ENCODE assay signal across 2 cellular contexts in genomic region chr10:75401569-75402485, GRCh38.
TF ChIP-seq lines count a peak whose summit lies in the region.

A gene with protein sequence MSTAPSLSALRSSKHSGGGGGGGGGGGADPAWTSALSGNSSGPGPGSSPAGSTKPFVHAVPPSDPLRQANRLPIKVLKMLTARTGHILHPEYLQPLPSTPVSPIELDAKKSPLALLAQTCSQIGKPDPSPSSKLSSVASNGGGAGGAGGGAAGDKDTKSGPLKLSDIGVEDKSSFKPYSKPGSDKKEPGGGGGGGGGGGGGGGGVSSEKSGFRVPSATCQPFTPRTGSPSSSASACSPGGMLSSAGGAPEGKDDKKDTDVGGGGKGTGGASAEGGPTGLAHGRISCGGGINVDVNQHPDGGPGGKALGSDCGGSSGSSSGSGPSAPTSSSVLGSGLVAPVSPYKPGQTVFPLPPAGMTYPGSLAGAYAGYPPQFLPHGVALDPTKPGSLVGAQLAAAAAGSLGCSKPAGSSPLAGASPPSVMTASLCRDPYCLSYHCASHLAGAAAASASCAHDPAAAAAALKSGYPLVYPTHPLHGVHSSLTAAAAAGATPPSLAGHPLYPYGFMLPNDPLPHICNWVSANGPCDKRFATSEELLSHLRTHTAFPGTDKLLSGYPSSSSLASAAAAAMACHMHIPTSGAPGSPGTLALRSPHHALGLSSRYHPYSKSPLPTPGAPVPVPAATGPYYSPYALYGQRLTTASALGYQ (minus strand): TSS chr10:75401764. CDS start chr10:75401419, 345 bp downstream.

TF ChIP-seq in HCT116, 20 proteins besides CTCF, POLR2A, EP300 and RAD21 (continued from another document):
- peak; percentile 99 for TF ChIP-seq TCF7L2 (IDR thresholded peaks at IDR 0.05; ENCODE audit: borderline replicate concordance, extremely low read depth, insufficient read depth, insufficient read length)
- TF ChIP-seq EZH2phosphoT487 (IDR thresholded peaks at IDR 0.05; ENCODE audit: borderline replicate concordance): no peak
- no peak for TF ChIP-seq CEBPB (IDR thresholded peaks at IDR 0.05; ENCODE audit: low read depth)
- TF ChIP-seq FOSL1 (IDR thresholded peaks at IDR 0.05; ENCODE audit: low read depth): no peak
- no peak for TF ChIP-seq SIN3A (IDR thresholded peaks at IDR 0.05; ENCODE audit: low read depth)
- no peak for TF ChIP-seq ELF1 (IDR thresholded peaks at IDR 0.05; ENCODE audit: borderline replicate concordance, low read depth)
- peak; percentile 13 for TF ChIP-seq YY1 (IDR thresholded peaks at IDR 0.05; ENCODE audit: extremely low read depth, insufficient replicate concordance, low read depth, low read length)
- peak; percentile 99 for TF ChIP-seq POLR2AphosphoS5 (IDR thresholded peaks at IDR 0.05; ENCODE audit: low read depth, low read length)
- no peak for TF ChIP-seq SP1 (IDR thresholded peaks at IDR 0.05; ENCODE audit: low read depth)
- TF ChIP-seq ZBTB33 (IDR thresholded peaks at IDR 0.05; ENCODE audit: extremely low read depth, insufficient replicate concordance, low read length): no peak

TF ChIP-seq in SK-N-SH, 30 proteins besides CTCF, POLR2A, EP300 and RAD21 (continued from another document):
- TF ChIP-seq, protein P1, sequence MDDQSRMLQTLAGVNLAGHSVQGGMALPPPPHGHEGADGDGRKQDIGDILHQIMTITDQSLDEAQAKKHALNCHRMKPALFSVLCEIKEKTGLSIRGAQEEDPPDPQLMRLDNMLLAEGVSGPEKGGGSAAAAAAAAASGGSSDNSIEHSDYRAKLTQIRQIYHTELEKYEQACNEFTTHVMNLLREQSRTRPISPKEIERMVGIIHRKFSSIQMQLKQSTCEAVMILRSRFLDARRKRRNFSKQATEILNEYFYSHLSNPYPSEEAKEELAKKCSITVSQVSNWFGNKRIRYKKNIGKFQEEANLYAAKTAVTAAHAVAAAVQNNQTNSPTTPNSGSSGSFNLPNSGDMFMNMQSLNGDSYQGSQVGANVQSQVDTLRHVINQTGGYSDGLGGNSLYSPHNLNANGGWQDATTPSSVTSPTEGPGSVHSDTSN (IDR thresholded peaks at IDR 0.05): peak; percentile 48; the same call in 1 of the 2 replicates
- no peak for TF ChIP-seq RCOR1 (IDR thresholded peaks at IDR 0.05; ENCODE audit: low read length)
- TF ChIP-seq GABPA (IDR thresholded peaks at IDR 0.05; ENCODE audit: low read depth): peak; percentile 62
- TF ChIP-seq SIN3A (IDR thresholded peaks at IDR 0.05; ENCODE audit: borderline replicate concordance, low read depth, low read length): peak; percentile 91; the same call in 1 of the 2 replicates
- TF ChIP-seq NFIC (IDR thresholded peaks at IDR 0.05; ENCODE audit: borderline replicate concordance): no peak
- TF ChIP-seq FOXJ3 (CRISPR knock-in tag; IDR thresholded peaks at IDR 0.05): no peak
- TF ChIP-seq YY1 (IDR thresholded peaks at IDR 0.05; ENCODE audit: low read depth): 0 out of 2 replicates have a peak, but pooled peaks have one; percentile 22
- TF ChIP-seq, protein P2, sequence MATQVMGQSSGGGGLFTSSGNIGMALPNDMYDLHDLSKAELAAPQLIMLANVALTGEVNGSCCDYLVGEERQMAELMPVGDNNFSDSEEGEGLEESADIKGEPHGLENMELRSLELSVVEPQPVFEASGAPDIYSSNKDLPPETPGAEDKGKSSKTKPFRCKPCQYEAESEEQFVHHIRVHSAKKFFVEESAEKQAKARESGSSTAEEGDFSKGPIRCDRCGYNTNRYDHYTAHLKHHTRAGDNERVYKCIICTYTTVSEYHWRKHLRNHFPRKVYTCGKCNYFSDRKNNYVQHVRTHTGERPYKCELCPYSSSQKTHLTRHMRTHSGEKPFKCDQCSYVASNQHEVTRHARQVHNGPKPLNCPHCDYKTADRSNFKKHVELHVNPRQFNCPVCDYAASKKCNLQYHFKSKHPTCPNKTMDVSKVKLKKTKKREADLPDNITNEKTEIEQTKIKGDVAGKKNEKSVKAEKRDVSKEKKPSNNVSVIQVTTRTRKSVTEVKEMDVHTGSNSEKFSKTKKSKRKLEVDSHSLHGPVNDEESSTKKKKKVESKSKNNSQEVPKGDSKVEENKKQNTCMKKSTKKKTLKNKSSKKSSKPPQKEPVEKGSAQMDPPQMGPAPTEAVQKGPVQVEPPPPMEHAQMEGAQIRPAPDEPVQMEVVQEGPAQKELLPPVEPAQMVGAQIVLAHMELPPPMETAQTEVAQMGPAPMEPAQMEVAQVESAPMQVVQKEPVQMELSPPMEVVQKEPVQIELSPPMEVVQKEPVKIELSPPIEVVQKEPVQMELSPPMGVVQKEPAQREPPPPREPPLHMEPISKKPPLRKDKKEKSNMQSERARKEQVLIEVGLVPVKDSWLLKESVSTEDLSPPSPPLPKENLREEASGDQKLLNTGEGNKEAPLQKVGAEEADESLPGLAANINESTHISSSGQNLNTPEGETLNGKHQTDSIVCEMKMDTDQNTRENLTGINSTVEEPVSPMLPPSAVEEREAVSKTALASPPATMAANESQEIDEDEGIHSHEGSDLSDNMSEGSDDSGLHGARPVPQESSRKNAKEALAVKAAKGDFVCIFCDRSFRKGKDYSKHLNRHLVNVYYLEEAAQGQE (IDR thresholded peaks at IDR 0.05; ENCODE audit: low read depth, low read length): peak; percentile 27; the same call in 1 of the 2 replicates
- TF ChIP-seq ZBTB33 (IDR thresholded peaks at IDR 0.05; ENCODE audit: borderline replicate concordance, low read depth): no peak; the same call in 1 of the 2 replicates
- peak; percentile 27 for TF ChIP-seq TCF12 (IDR thresholded peaks at IDR 0.05)
- TF ChIP-seq IRF3 (IDR thresholded peaks at IDR 0.05; ENCODE audit: low read depth, low read length): 0 out of 2 replicates have a peak, but pooled peaks have one; percentile 26
- peak; percentile 46; the same call in 1 of the 2 replicates for TF ChIP-seq RFX5 (IDR thresholded peaks at IDR 0.05; ENCODE audit: low read length)
- TF ChIP-seq SMC3 (IDR thresholded peaks at IDR 0.05; ENCODE audit: low read depth, low read length): 0 out of 2 replicates have a peak, but pooled peaks have one; percentile 17
- TF ChIP-seq GATA2 (CRISPR knock-in tag; IDR thresholded peaks at IDR 0.05): no peak
- TF ChIP-seq MEF2A (IDR thresholded peaks at IDR 0.05; ENCODE audit: borderline replicate concordance, low read depth): peak; percentile 7; the same call in 1 of the 2 replicates
- TF ChIP-seq POLR2AphosphoS5 (IDR thresholded peaks at IDR 0.05; ENCODE audit: low read depth, low read length): peak; percentile 97
- TF ChIP-seq EZH2phosphoT487 (IDR thresholded peaks at IDR 0.05; ENCODE audit: borderline replicate concordance, low read depth): no peak
- peak; percentile 40 for TF ChIP-seq NRF1 (IDR thresholded peaks at IDR 0.05; ENCODE audit: low read depth, low read length)
- TF ChIP-seq MXI1 (IDR thresholded peaks at IDR 0.05; ENCODE audit: low read depth, low read length): peak; percentile 83
- TF ChIP-seq FOSL2 (IDR thresholded peaks at IDR 0.05; ENCODE audit: borderline replicate concordance, low read depth): 0 out of 2 replicates have a peak, but pooled peaks have one; percentile 6
- TF ChIP-seq FOXM1 (IDR thresholded peaks at IDR 0.05; ENCODE audit: low read depth): peak; percentile 34; the same call in 1 of the 2 replicates
- TF ChIP-seq JUND (IDR thresholded peaks at IDR 0.05): no peak; the same call in 1 of the 2 replicates
- TF ChIP-seq TEAD4 (IDR thresholded peaks at IDR 0.05; ENCODE audit: borderline replicate concordance, insufficient read depth): 0 out of 2 replicates have a peak, but pooled peaks have one; percentile 15
- TF ChIP-seq CHD2 (IDR thresholded peaks at IDR 0.05; ENCODE audit: low read length, partially characterized antibody): peak; percentile 68
- TF ChIP-seq, protein P3, sequence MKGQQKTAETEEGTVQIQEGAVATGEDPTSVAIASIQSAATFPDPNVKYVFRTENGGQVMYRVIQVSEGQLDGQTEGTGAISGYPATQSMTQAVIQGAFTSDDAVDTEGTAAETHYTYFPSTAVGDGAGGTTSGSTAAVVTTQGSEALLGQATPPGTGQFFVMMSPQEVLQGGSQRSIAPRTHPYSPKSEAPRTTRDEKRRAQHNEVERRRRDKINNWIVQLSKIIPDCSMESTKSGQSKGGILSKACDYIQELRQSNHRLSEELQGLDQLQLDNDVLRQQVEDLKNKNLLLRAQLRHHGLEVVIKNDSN (IDR thresholded peaks at IDR 0.05; ENCODE audit: borderline replicate concordance, low read depth): peak; percentile 98
- peak; percentile 98 for TF ChIP-seq TAF1 (IDR thresholded peaks at IDR 0.05; ENCODE audit: borderline replicate concordance, low read depth, low read length)
- TF ChIP-seq, protein P4, sequence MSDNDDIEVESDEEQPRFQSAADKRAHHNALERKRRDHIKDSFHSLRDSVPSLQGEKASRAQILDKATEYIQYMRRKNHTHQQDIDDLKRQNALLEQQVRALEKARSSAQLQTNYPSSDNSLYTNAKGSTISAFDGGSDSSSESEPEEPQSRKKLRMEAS (IDR thresholded peaks at IDR 0.05; ENCODE audit: low read depth): peak; percentile 79
- peak; percentile 33; the same call in 1 of the 2 replicates for TF ChIP-seq ELF1 (IDR thresholded peaks at IDR 0.05)
- peak; percentile 65; the same call in 1 of the 2 replicates for TF ChIP-seq RXRA (IDR thresholded peaks at IDR 0.05; ENCODE audit: borderline replicate concordance, low read depth)
